In the genomic region with DNA sequence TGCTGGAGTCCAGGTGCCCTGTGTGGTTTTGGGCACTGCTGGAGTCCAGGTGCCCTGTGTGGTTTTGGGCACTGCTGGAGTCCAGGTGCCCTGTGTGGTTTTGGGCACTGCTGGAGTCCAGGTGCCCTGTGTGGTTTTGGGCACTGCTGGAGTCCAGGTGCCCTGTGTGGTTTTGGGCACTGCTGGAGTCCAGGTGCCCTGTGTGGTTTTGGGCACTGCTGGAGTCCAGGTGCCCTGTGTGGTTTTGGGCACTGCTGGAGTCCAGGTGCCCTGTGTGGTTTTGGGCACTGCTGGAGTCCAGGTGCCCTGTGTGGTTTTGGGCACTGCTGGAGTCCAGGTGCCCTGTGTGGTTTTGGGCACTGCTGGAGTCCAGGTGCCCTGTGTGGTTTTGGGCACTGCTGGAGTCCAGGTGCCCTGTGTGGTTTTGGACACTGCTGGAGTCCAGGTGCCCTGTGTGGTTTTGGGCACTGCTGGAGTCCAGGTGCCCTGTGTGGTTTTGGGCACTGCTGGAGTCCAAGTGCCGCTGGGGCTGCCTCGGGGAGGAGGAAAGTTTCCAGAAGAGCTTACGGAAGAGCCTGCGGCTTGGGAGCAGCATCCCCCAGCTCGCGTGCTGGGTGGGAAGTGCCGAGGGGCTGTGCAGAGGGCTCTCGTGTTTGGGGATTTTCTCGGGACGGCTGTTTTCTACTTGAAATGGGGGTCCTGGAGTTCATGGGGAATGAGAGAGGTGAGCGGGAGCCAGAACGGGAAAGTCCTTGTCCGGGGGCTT, we compare ENCODE assay signal across 3 cellular contexts. TPM values are rescaled to one million over a fixed set of nuclear protein-coding genes. Genes with fewer than 3 reads are reported as not detected.
"Had no signal": no experiment of that assay in that cellular context is flagged by ENCODE, and none has a peak within 500 bp of the region (broad histone marks: within the 10 kb centered on the region; RNA-seq: fewer than 3 reads in every experiment).

No MANE protein-coding gene starts in this region.

RNA-seq across cellular contexts. Expression of a gene that starts 12.9 kb away (rescaled TPM):
- total RNA-seq: ascending aorta, cardiac muscle cell, T-helper 17 cell had no signal
